Comparison of ENCODE assay signal across 1 cellular context in the genomic region with DNA sequence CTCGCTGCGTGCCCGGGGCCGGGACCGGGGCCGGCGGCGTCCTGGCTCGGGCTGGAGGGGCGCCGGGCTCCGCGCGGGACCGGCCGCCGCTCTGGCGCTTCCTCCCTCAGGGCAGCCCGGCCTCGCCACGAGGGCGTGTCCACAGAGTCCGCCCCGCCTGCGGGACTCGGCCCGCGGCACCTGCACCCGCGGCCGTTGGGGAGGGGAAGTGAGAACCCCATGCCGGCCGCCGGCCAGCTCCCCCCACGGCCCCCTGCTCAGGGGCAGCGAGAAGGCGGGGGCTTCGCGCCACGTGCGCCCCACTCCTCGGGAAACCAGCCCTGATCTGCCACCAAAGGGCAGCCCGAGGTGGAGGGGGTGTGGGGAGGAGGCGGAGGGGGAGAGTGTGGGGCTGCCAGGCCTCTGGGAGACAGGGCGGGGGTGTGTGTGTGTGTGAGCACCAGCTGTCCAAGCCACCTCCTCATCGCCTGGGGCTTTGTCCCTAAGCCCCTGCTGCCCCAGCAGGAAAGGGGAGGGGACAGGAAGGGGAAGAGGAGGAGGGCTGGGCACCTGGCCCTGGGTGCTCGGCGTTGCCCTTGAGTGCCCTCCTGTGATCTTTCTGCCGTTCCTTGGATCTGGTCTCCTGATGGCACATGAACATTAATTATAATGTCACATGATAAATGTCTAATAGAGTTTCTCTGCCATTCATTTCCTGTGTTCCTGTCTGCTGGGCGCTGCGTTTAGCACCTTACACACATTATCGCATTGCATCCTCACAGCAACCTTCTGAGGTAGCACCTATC.
TF ChIP-seq lines count a peak whose summit lies in the region.

A gene with protein sequence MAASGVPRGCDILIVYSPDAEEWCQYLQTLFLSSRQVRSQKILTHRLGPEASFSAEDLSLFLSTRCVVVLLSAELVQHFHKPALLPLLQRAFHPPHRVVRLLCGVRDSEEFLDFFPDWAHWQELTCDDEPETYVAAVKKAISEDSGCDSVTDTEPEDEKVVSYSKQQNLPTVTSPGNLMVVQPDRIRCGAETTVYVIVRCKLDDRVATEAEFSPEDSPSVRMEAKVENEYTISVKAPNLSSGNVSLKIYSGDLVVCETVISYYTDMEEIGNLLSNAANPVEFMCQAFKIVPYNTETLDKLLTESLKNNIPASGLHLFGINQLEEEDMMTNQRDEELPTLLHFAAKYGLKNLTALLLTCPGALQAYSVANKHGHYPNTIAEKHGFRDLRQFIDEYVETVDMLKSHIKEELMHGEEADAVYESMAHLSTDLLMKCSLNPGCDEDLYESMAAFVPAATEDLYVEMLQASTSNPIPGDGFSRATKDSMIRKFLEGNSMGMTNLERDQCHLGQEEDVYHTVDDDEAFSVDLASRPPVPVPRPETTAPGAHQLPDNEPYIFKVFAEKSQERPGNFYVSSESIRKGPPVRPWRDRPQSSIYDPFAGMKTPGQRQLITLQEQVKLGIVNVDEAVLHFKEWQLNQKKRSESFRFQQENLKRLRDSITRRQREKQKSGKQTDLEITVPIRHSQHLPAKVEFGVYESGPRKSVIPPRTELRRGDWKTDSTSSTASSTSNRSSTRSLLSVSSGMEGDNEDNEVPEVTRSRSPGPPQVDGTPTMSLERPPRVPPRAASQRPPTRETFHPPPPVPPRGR (minus strand): TSS at position 93 of the 785 bp plus-strand sequence. CDS start 120 bp downstream, outside the sequence.

TF ChIP-seq in A549, 52 proteins besides CTCF, POLR2A, EP300 and RAD21 (continued from another document):
- TF ChIP-seq, protein P1, sequence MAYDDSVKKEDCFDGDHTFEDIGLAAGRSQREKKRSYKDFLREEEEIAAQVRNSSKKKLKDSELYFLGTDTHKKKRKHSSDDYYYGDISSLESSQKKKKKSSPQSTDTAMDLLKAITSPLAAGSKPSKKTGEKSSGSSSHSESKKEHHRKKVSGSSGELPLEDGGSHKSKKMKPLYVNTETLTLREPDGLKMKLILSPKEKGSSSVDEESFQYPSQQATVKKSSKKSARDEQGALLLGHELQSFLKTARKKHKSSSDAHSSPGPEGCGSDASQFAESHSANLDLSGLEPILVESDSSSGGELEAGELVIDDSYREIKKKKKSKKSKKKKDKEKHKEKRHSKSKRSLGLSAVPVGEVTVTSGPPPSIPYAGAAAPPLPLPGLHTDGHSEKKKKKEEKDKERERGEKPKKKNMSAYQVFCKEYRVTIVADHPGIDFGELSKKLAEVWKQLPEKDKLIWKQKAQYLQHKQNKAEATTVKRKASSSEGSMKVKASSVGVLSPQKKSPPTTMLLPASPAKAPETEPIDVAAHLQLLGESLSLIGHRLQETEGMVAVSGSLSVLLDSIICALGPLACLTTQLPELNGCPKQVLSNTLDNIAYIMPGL (CRISPR knock-in tag; IDR thresholded peaks at IDR 0.05; ENCODE audit: borderline replicate concordance) = no peak
- TF ChIP-seq, protein P2, sequence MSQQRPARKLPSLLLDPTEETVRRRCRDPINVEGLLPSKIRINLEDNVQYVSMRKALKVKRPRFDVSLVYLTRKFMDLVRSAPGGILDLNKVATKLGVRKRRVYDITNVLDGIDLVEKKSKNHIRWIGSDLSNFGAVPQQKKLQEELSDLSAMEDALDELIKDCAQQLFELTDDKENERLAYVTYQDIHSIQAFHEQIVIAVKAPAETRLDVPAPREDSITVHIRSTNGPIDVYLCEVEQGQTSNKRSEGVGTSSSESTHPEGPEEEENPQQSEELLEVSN (IDR thresholded peaks at IDR 0.05; ENCODE audit: borderline replicate concordance, low read depth) = 0 out of 2 replicates have a peak, but pooled peaks have one; percentile 22
TF ChIP-seq in A549: peak in this region for 2.
